In genomic region chr7:42893341-42894242, GRCh38 we compare ENCODE assay signal across 24 cellular contexts. TPM values are rescaled to one million over a fixed set of nuclear protein-coding genes. Genes with fewer than 3 reads are reported as not detected.
A peak's percentile ranks its signal among the peaks of the same experiment; 100 is the strongest.
DNase-seq lines count a peak whose midpoint lies in the region; ATAC-seq and TF ChIP-seq lines count a peak whose summit lies in the region.
"Had no signal": no experiment of that assay in that cellular context is flagged by ENCODE, and none has a peak within 500 bp of the region (broad histone marks: within the 10 kb centered on the region; RNA-seq: fewer than 3 reads in every experiment).

No MANE protein-coding gene starts in this region.

- peaks cover 14% of the 10 kb centered on the region for H3K4me1 ChIP-seq in HUES64 (ENCODE audit: insufficient read depth, low read length)
- H3K4me1 ChIP-seq in endodermal cell (ENCODE audit: control insufficient read depth, insufficient read depth, low read length): peaks cover 5% of the 10 kb centered on the region
- H3K4me1 ChIP-seq: prostate gland had no signal

- H3K9ac ChIP-seq in HUES64 (ENCODE audit: low read depth, low read length) (peak overlapping the region; percentile 12; the same call in 1 of the 2 replicates), endodermal cell (ENCODE audit: extremely low read depth, low read length, poor library complexity, severe bottlenecking) (no peak overlapping the region)
- H3K9ac ChIP-seq: GM23248 had no signal

- no peak overlapping the region for H3K4me3 Mint-ChIP-seq in endodermal cell
- H3K4me3 Mint-ChIP-seq: activated B cell treated with CpG ODN at 0.5 μM for 24 hours; activated CD8-positive, alpha-beta T cell treated with anti-CD3 and anti-CD28 coated beads, Interleukin-2, amount 10 ng/mL, durations not matched to agents 7 days and 5 days; activated naive CD4-positive, alpha-beta T cell treated with anti-CD3 and anti-CD28 coated beads for 36 hours; activated T-cell treated with anti-CD3 and anti-CD28 coated beads, Interleukin-2, amount 50 U/mL, for 24 hours; central memory CD8-positive, alpha-beta T cell; neural crest cell; stimulated activated naive CD8-positive, alpha-beta T cell treated with anti-CD3 and anti-CD28 coated beads, Interleukin-15, amount 100 ng/mL, for 72 hours; T-helper 1 cell treated with Interleukin-12 subunit alpha and Interleukin-12 subunit beta and Interleukin-4 antibody, amounts not matched to agents 30 μg/mL and 1 μg/mL, for 36 hours had no signal

- H3K4me3 ChIP-seq in HUES64 (ENCODE audit: low read length) (no peak overlapping the region), endodermal cell (ENCODE audit: low read length) (peak overlapping the region; percentile 50)
- H3K4me3 ChIP-seq: gastroesophageal sphincter, GM23248, MG63, prostate gland had no signal

- H3K9me3 ChIP-seq in HUES64 (ENCODE audit: insufficient read depth, low read depth, low read length): no peaks in the 10 kb centered on the region
- peaks cover 16% of the 10 kb centered on the region for H3K9me3 ChIP-seq in endodermal cell (ENCODE audit: control insufficient read depth, low read length)
- H3K9me3 ChIP-seq: gastroesophageal sphincter, MG63, prostate gland had no signal

- H3K27ac ChIP-seq in HUES64 (ENCODE audit: low read depth, low read length) (peak overlapping the region; percentile 71; the same call in 1 of the 2 replicates), endodermal cell (ENCODE audit: low read depth, low read length) (no peak overlapping the region)
- H3K27ac ChIP-seq: gastroesophageal sphincter, GM23248, prostate gland had no signal

- ATAC-seq in HG02623 (IDR thresholded peaks at IDR 0.05; ENCODE audit: unreplicated experiment): no peak
- ATAC-seq: activated CD8-positive, alpha-beta T cell treated with anti-CD3 and anti-CD28 coated beads, Interleukin-2, amount 10 ng/mL, durations not matched to agents 7 days and 5 days; gastroesophageal sphincter; stimulated activated naive CD8-positive, alpha-beta T cell treated with anti-CD3 and anti-CD28 coated beads, Interleukin-15, amount 100 ng/mL, for 72 hours had no signal

- H3K36me3 ChIP-seq in HUES64 (ENCODE audit: insufficient read depth, low read length) (no peaks in the 10 kb centered on the region), endodermal cell (ENCODE audit: control insufficient read depth, insufficient read depth, low read length) (no peaks in the 10 kb centered on the region)
- H3K36me3 ChIP-seq: gastroesophageal sphincter, MG63, prostate gland had no signal

- peak overlapping the region; percentile 90 for H3K27ac Mint-ChIP-seq in endodermal cell
- H3K27ac Mint-ChIP-seq: activated B cell treated with CpG ODN at 0.5 μM for 24 hours; activated CD8-positive, alpha-beta T cell treated with anti-CD3 and anti-CD28 coated beads, Interleukin-2, amount 10 ng/mL, durations not matched to agents 7 days and 5 days; activated naive CD4-positive, alpha-beta T cell treated with anti-CD3 and anti-CD28 coated beads for 36 hours; activated T-cell treated with anti-CD3 and anti-CD28 coated beads, Interleukin-2, amount 50 U/mL, for 24 hours; stimulated activated naive CD8-positive, alpha-beta T cell treated with anti-CD3 and anti-CD28 coated beads, Interleukin-15, amount 100 ng/mL, for 72 hours; T-helper 1 cell treated with Interleukin-12 subunit alpha and Interleukin-12 subunit beta and Interleukin-4 antibody, amounts not matched to agents 30 μg/mL and 1 μg/mL, for 36 hours had no signal

- WGBS in HUES64: 52% methylated on average over 8 of the region's 9 CpGs
- WGBS in endodermal cell (ENCODE audit: insufficient coverage in 1 of 2, insufficient read length in 1 of 2), 2 experiments: 80 to 95% methylated on average over 3 to 9 of the region's 9 CpGs

- TF ChIP-seq CTCF in endodermal cell (conservative IDR thresholded peaks at IDR 0.05) (no peak), GM13977 (IDR thresholded peaks at IDR 0.05; ENCODE audit: extremely low read depth, insufficient read depth, missing control alignments) (no peak)

- peaks cover 19% of the 10 kb centered on the region for H3K4me1 Mint-ChIP-seq in endodermal cell

- H3K27me3 ChIP-seq in HUES64 (ENCODE audit: insufficient read depth, low read length) (no peaks in the 10 kb centered on the region), endodermal cell (ENCODE audit: control insufficient read depth, insufficient read depth, low read length, poor library complexity, severe bottlenecking) (no peaks in the 10 kb centered on the region)
- H3K27me3 ChIP-seq: gastroesophageal sphincter, MG63 had no signal

- no peaks in the 10 kb centered on the region for H3K27me3 Mint-ChIP-seq in endodermal cell (ENCODE audit: insufficient read depth)
- H3K27me3 Mint-ChIP-seq: stimulated activated naive CD8-positive, alpha-beta T cell treated with anti-CD3 and anti-CD28 coated beads, Interleukin-15, amount 100 ng/mL, for 72 hours had no signal

- in situ Hi-C loops in GM13977 (cut with MboI; ENCODE audit: low pct_unique_long_range_greater_than_20kb, low sequenced_read_pairs, unreplicated experiment): no loop called here

- peaks cover 30% of the 10 kb centered on the region for H3K9me3 Mint-ChIP-seq in endodermal cell

- DNase-seq in DMS79 treated with DMSO at 0.1 percent for 48 hours (lab: John Stamatoyannopoulos, UW) (peak; percentile 99), NCI-H524 treated with DMSO at 0.1 percent for 48 hours (lab: John Stamatoyannopoulos, UW) (peak; percentile 10), endodermal cell (peak; percentile 62), GM13977 (ENCODE audit: low spot score) (no peak), NOMO-1 treated with DMSO at 0.1 percent for 48 hours (lab: John Stamatoyannopoulos, UW; ENCODE audit: unreplicated experiment) (no peak), AML-193 (lab: John Stamatoyannopoulos, UW) (no peak)
- DNase-seq: activated B cell treated with CpG ODN at 0.5 μM for 24 hours; activated CD8-positive, alpha-beta T cell treated with anti-CD3 and anti-CD28 coated beads, Interleukin-2, amount 10 ng/mL, durations not matched to agents 7 days and 5 days; activated naive CD4-positive, alpha-beta T cell treated with anti-CD3 and anti-CD28 coated beads for 36 hours; activated T-cell treated with anti-CD3 and anti-CD28 coated beads, Interleukin-2, amount 50 U/mL, for 24 hours; anterior cingulate cortex; GM23248; MG63; Right ventricle myocardium superior; stimulated activated CD4-positive, alpha-beta T cell treated with anti-CD3 and anti-CD28 coated beads, Interleukin-2, amount 100 ng/mL, for 48 hours; stimulated activated naive CD8-positive, alpha-beta T cell treated with anti-CD3 and anti-CD28 coated beads, Interleukin-15, amount 100 ng/mL, for 72 hours; trophoblast cell had no signal

- H3K36me3 Mint-ChIP-seq in endodermal cell (ENCODE audit: low read depth): peaks cover 14% of the 10 kb centered on the region

RNA-seq across cellular contexts. Expression of gene C7orf25, which starts 18.3 kb away (rescaled TPM):
- 2.4 TPM for polyA plus RNA-seq in HUES64 (2013, experiment 1 of 2)
- 3.2 TPM for polyA plus RNA-seq in HUES64 (2013, experiment 2 of 2)
- total RNA-seq in endodermal cell: 1 to 10 TPM; 3.2 to 4.8 TPM
- 2.5 TPM for polyA plus RNA-seq in endodermal cell (2013, experiment 1 of 2)
- 3.2 TPM for polyA plus RNA-seq in endodermal cell (2013, experiment 2 of 2)

RNA-seq across cellular contexts. Expression of gene PSMA2, which starts 38.4 kb away (rescaled TPM):
- polyA plus RNA-seq in HUES64 (2013, experiment 1 of 2): 264 TPM
- 275 TPM for polyA plus RNA-seq in HUES64 (2013, experiment 2 of 2)
- total RNA-seq in endodermal cell: 100 to 1,000 TPM; 163 to 191 TPM
- 197 TPM for polyA plus RNA-seq in endodermal cell (2013, experiment 1 of 2)
- polyA plus RNA-seq in endodermal cell (2013, experiment 2 of 2): 183 TPM

RNA-seq across cellular contexts. Expression of gene MRPL32, which starts 38.6 kb away (rescaled TPM):
- 92.5 TPM for polyA plus RNA-seq in HUES64 (2013, experiment 1 of 2)
- 83.1 TPM for polyA plus RNA-seq in HUES64 (2013, experiment 2 of 2)
- total RNA-seq in endodermal cell: 10 to 100 TPM; 88.6 to 97.0 TPM
- 69.7 TPM for polyA plus RNA-seq in endodermal cell (2013, experiment 1 of 2)
- 65.0 TPM for polyA plus RNA-seq in endodermal cell (2013, experiment 2 of 2)

Comparison
In these comparisons a context has a peak if more than half of its experiments do, and no peak if none do; other contexts are left out.
1. DNase-seq: peak in DMS79 treated with DMSO at 0.1 percent for 48 hours (single experiment), NCI-H524 treated with DMSO at 0.1 percent for 48 hours (single experiment) and endodermal cell (single experiment); none in GM13977 (single experiment), NOMO-1 treated with DMSO at 0.1 percent for 48 hours (single experiment) and AML-193 (0 of 2).